ENCODE assay signal across 8 cellular contexts in the genomic region with DNA sequence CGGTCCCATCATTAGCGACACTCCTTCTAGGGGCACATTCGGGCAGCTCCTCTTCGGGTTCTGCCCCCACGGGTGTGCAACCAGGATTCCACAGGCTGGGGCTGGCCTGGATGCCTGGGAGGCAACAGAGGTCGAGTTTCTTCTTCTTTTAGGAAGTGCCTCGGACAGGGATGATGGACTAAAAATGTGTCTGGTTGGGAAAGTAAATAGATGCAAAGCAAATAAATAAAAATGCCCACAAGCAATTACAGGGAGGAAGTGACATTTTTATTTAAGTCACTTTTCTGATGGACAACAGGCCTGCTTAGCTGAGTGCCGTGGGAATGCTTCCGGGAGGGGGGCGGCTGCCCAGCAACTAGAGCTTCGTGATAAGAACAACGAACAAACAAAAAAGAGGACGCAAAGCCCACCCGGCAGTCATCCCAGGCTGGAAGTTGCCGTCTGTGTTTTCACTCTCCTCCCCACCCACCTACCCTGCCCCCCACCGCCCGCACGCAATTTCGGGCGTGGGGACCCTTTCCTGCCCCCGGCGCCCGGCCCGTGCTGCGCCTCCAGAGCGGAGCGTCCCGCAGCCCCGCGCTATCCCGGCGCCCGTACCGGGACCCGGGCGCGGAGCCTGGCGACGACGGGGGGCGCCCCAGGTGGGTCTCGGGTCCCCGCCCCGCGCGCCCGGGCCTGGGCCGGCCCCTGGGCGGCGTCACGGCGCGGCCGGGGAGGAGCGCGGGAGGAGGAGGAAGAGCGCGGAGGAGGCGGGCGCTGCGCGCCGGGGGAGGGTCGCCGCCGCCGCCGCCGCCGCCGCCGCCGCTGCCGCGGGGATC. TPM values are rescaled to one million over a fixed set of nuclear protein-coding genes. Genes with fewer than 3 reads are reported as not detected.
DNase-seq lines count a peak whose midpoint lies in the region; ATAC-seq lines count a peak whose summit lies in the region.

No MANE protein-coding gene starts in this region.

- peak; percentile 65 for DNase-seq in SIG-M5 treated with dmso at 0.1 percent for 504 hours (lab: John Stamatoyannopoulos, UW; ENCODE audit: unreplicated experiment)
- DNase-seq in SIG-M5 (lab: John Stamatoyannopoulos, UW): no peak
- DNase-seq in NCI-H146 treated with DMSO at 0.1 percent for 48 hours (lab: John Stamatoyannopoulos, UW; ENCODE audit: unreplicated experiment): peak; percentile 74
- peak; percentile 71 for DNase-seq in activated CD4-positive, alpha-beta T cell treated with anti-CD3 and anti-CD28 coated beads for 48 hours
- DNase-seq in effector CD8-positive, alpha-beta T cell (lab: John Stamatoyannopoulos, UW): peak; percentile 53
- DNase-seq in lung microvascular endothelial cell (ENCODE audit: low read depth in 2 of 2): peak; percentile 49 to 71
- DNase-seq in stimulated activated naive CD4-positive, alpha-beta T cell (lab: John Stamatoyannopoulos, UW): peak; percentile 49 to 74 (median 60)

- ATAC-seq in HG02759 (IDR thresholded peaks at IDR 0.05; ENCODE audit: unreplicated experiment): peak; percentile 84

RNA-seq across cellular contexts. Expression of gene NCK2, which starts 0.4 kb away (rescaled TPM):
- total RNA-seq in lung microvascular endothelial cell: 33.1 and 47.8 TPM in 2 replicates
